18 cellular contexts compared by ENCODE assay signal in genomic region chr7:157991351-157991750, GRCh38.
"Had no signal": no experiment of that assay in that cellular context is flagged by ENCODE, and none has a peak within 500 bp of the region (broad histone marks: within the 10 kb centered on the region; RNA-seq: fewer than 3 reads in every experiment).

No MANE protein-coding gene starts in this region.

- FAIRE-seq: TTC549 had no signal

- H3K27me3 ChIP-seq: brain microvascular endothelial cell, upper lobe of left lung had no signal

- H3K9me3 Mint-ChIP-seq: activated naive CD8-positive, alpha-beta T cell treated with anti-CD3 and anti-CD28 coated beads for 36 hours; dendritic cell treated with granulocyte-macrophage colony-stimulating factor and Interleukin-4, amounts not matched to agents 40 ng/mL and 50 ng/mL, for 4 days had no signal

- H3K4me3 Mint-ChIP-seq: activated naive CD8-positive, alpha-beta T cell treated with anti-CD3 and anti-CD28 coated beads for 36 hours; dendritic cell treated with granulocyte-macrophage colony-stimulating factor and Interleukin-4, amounts not matched to agents 40 ng/mL and 50 ng/mL, for 4 days; endodermal cell; immature natural killer cell; naive thymus-derived CD8-positive, alpha-beta T cell had no signal

- H3K27me3 Mint-ChIP-seq: activated naive CD8-positive, alpha-beta T cell treated with anti-CD3 and anti-CD28 coated beads for 36 hours; dendritic cell treated with granulocyte-macrophage colony-stimulating factor and Interleukin-4, amounts not matched to agents 40 ng/mL and 50 ng/mL, for 4 days had no signal

- H3K27ac Mint-ChIP-seq: activated naive CD8-positive, alpha-beta T cell treated with anti-CD3 and anti-CD28 coated beads for 36 hours; dendritic cell treated with granulocyte-macrophage colony-stimulating factor and Interleukin-4, amounts not matched to agents 40 ng/mL and 50 ng/mL, for 4 days; endodermal cell; immature natural killer cell; naive thymus-derived CD8-positive, alpha-beta T cell; progenitor cell of endocrine pancreas had no signal

- ATAC-seq: left cardiac atrium; naive thymus-derived CD8-positive, alpha-beta T cell had no signal

- DNase-seq: activated CD4-positive, CD25-positive, alpha-beta regulatory T cell; activated gamma-delta T cell; activated naive CD8-positive, alpha-beta T cell treated with anti-CD3 and anti-CD28 coated beads for 36 hours; activated T-cell treated with anti-CD3 and anti-CD28 coated beads, Interleukin-2, amount 50 U/mL, for 48 hours; brain microvascular endothelial cell; endodermal cell; erythroblast; immature natural killer cell; left cardiac atrium; mammary epithelial cell; right cardiac atrium; stimulated activated naive CD4-positive, alpha-beta T cell treated with Interleukin-2 at 50 U/mL for 16 hours; T-helper 2 cell had no signal

- H3K36me3 Mint-ChIP-seq: activated naive CD8-positive, alpha-beta T cell treated with anti-CD3 and anti-CD28 coated beads for 36 hours; immature natural killer cell; naive thymus-derived CD8-positive, alpha-beta T cell had no signal

- H3K4me1 Mint-ChIP-seq: activated naive CD8-positive, alpha-beta T cell treated with anti-CD3 and anti-CD28 coated beads for 36 hours; immature natural killer cell; naive thymus-derived CD8-positive, alpha-beta T cell had no signal

- H3K4me1 ChIP-seq: upper lobe of left lung had no signal

- H3K27ac ChIP-seq: brain microvascular endothelial cell, upper lobe of left lung had no signal

- H3K4me3 ChIP-seq: upper lobe of left lung had no signal

- H3K36me3 ChIP-seq: brain microvascular endothelial cell, upper lobe of left lung had no signal
